In the genomic region with DNA sequence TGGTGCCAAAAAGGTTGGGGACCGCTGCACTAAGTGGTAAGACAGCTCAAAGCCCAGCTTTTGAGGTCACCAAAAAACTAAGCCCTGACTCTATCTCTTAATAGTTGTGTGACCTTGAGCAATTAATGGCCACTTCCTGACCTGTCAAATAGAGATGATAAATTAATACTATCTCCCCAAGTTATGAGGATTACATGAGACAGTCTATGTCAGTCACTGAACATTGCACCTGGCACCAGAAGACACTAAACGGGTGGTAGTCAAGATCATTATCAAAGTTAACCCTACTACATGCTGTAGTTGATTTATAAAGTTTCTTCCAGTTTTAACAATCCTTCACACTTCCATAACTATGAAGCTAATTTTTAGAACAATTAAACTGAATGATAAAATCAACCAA, we compare ENCODE assay signal across 17 cellular contexts. TPM values are rescaled to one million over a fixed set of nuclear protein-coding genes. Genes with fewer than 3 reads are reported as not detected.
"Had no signal": no experiment of that assay in that cellular context is flagged by ENCODE, and none has a peak within 500 bp of the region (broad histone marks: within the 10 kb centered on the region; RNA-seq: fewer than 3 reads in every experiment).

No MANE protein-coding gene starts in this region.

- H3K4me3 Mint-ChIP-seq: activated CD4-positive, alpha-beta memory T cell treated with anti-CD3 and anti-CD28 coated beads for 36 hours; activated naive CD8-positive, alpha-beta T cell; activated T-cell treated with anti-CD3 and anti-CD28 coated beads, Interleukin-2, amount 50 U/mL, for 4 hours; immature natural killer cell; memory B cell; stimulated activated naive CD8-positive, alpha-beta T cell treated with anti-CD3 and anti-CD28 coated beads, Interleukin-15, amount 100 ng/mL, for 72 hours; T-helper 1 cell treated with Interleukin-12 subunit alpha and Interleukin-12 subunit beta and Interleukin-4 antibody, amounts not matched to agents 30 μg/mL and 1 μg/mL, for 36 hours had no signal

- H3K9me3 Mint-ChIP-seq: activated CD4-positive, alpha-beta memory T cell treated with anti-CD3 and anti-CD28 coated beads for 36 hours; activated T-cell treated with anti-CD3 and anti-CD28 coated beads, Interleukin-2, amount 50 U/mL, for 4 hours; immature natural killer cell; stimulated activated naive CD8-positive, alpha-beta T cell treated with anti-CD3 and anti-CD28 coated beads, Interleukin-15, amount 100 ng/mL, for 72 hours; T-helper 1 cell treated with Interleukin-12 subunit alpha and Interleukin-12 subunit beta and Interleukin-4 antibody, amounts not matched to agents 30 μg/mL and 1 μg/mL, for 36 hours had no signal

- ATAC-seq: activated CD4-positive, CD25-positive, alpha-beta regulatory T cell treated with anti-CD3 and anti-CD28 coated beads, Interleukin-2, amount 50 U/mL, for 24 hours; activated T-cell treated with anti-CD3 and anti-CD28 coated beads, Interleukin-2, amount 50 U/mL, for 4 hours; gastroesophageal sphincter; stimulated activated naive CD8-positive, alpha-beta T cell treated with anti-CD3 and anti-CD28 coated beads, Interleukin-15, amount 100 ng/mL, for 72 hours; upper lobe of right lung had no signal

- H3K27me3 Mint-ChIP-seq: activated CD4-positive, alpha-beta memory T cell treated with anti-CD3 and anti-CD28 coated beads for 36 hours; memory B cell; stimulated activated naive CD8-positive, alpha-beta T cell treated with anti-CD3 and anti-CD28 coated beads, Interleukin-15, amount 100 ng/mL, for 72 hours had no signal

- H3K27ac Mint-ChIP-seq: activated CD4-positive, alpha-beta memory T cell treated with anti-CD3 and anti-CD28 coated beads for 36 hours; activated naive CD8-positive, alpha-beta T cell; immature natural killer cell; memory B cell; stimulated activated naive CD8-positive, alpha-beta T cell treated with anti-CD3 and anti-CD28 coated beads, Interleukin-15, amount 100 ng/mL, for 72 hours; T-helper 1 cell treated with Interleukin-12 subunit alpha and Interleukin-12 subunit beta and Interleukin-4 antibody, amounts not matched to agents 30 μg/mL and 1 μg/mL, for 36 hours had no signal

- H3K36me3 ChIP-seq: gastroesophageal sphincter, ovary, sigmoid colon, upper lobe of right lung had no signal

- H3K4me1 Mint-ChIP-seq: immature natural killer cell; stimulated activated naive CD8-positive, alpha-beta T cell treated with anti-CD3 and anti-CD28 coated beads, Interleukin-15, amount 100 ng/mL, for 72 hours had no signal

- H3K27ac ChIP-seq: gastroesophageal sphincter, ovary, sigmoid colon, SK-N-MC, testis, upper lobe of right lung had no signal

- H3K4me3 ChIP-seq: gastroesophageal sphincter, ovary, sigmoid colon, SK-N-MC, testis, upper lobe of right lung had no signal

- H3K9me3 ChIP-seq: gastroesophageal sphincter, ovary, sigmoid colon, testis, upper lobe of right lung had no signal

- H3K4me1 ChIP-seq: testis, upper lobe of right lung had no signal

- H3K36me3 Mint-ChIP-seq: activated CD4-positive, alpha-beta memory T cell treated with anti-CD3 and anti-CD28 coated beads for 36 hours; activated naive CD8-positive, alpha-beta T cell; immature natural killer cell; memory B cell had no signal

- DNase-seq: activated CD4-positive, alpha-beta memory T cell treated with anti-CD3 and anti-CD28 coated beads for 36 hours; activated effector memory CD4-positive, alpha-beta T cell treated with anti-CD3 and anti-CD28 coated beads, Interleukin-2, amount 50 U/mL, for 16 hours; activated T-cell treated with anti-CD3 and anti-CD28 coated beads, Interleukin-2, amount 50 U/mL, for 4 hours; immature natural killer cell; ovary; sigmoid colon; stimulated activated CD4-positive, alpha-beta T cell treated with anti-CD3 and anti-CD28 coated beads, Interleukin-4, amount 100 ng/mL, for 4 hours; stimulated activated naive CD8-positive, alpha-beta T cell treated with anti-CD3 and anti-CD28 coated beads, Interleukin-15, amount 100 ng/mL, for 72 hours; testis; upper lobe of right lung had no signal

- H3K27me3 ChIP-seq: gastroesophageal sphincter, ovary, sigmoid colon, testis, upper lobe of right lung had no signal

RNA-seq across cellular contexts. Expression of a gene that starts 36.5 kb away (rescaled TPM):
- total RNA-seq: activated CD4-positive, alpha-beta memory T cell treated with anti-CD3 and anti-CD28 coated beads for 36 hours; activated T-cell treated with anti-CD3 and anti-CD28 coated beads, Interleukin-2, amount 50 U/mL, for 4 hours; upper lobe of right lung had no signal
- polyA plus RNA-seq: neural cell had no signal
